ENCODE assay signal across 8 cellular contexts in the genomic region with DNA sequence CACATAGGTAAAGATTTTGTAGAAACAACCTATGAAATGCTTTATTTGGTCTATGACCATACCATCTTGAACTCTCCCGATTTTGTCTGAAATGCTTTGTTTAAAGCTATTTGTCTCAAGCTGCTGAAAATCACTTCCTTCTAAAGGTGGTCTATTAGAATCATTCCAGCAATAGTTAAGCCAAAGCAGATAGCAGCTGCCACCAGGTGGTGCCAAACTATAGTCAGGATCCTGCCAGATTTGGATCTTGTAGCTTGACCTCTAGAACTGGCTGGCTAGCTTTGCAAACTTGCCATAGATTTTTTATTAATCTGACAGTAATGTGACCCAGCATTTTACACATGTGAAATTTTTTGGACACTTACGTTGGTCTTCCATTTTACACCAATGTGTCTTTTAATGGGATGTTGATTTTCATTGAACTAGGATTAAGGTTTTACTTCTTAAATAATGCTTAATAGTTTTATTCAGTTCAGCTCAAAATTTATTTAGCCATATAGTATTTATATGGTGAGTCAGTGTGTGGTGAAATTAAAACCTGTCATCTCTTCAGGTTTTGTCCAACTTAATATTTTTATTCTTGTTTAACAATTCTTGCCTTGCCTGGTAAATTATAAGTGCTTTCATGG. TPM values are rescaled to one million over a fixed set of nuclear protein-coding genes. Genes with fewer than 3 reads are reported as not detected.
DNase-seq lines count a peak whose midpoint lies in the region; ATAC-seq and TF ChIP-seq lines count a peak whose summit lies in the region.

No MANE protein-coding gene starts in this region.

- H3K27ac ChIP-seq in body of pancreas (no peak overlapping the region), uterus (no peak overlapping the region)

- TF ChIP-seq POLR2A in body of pancreas (IDR thresholded peaks at IDR 0.05) (no peak), uterus (IDR thresholded peaks at IDR 0.05) (no peak)

- H3K9me3 ChIP-seq in body of pancreas, result no peaks in the 10 kb centered on the region
- H3K9me3 ChIP-seq in uterus, result no peaks in the 10 kb centered on the region

- H3K36me3 ChIP-seq in body of pancreas (replicated peaks in 1 of 2; ENCODE audit: insufficient read depth in 1 of 2, low read depth in 2 of 2) (peaks cover 0 to 22% of the 10 kb centered on the region in 2 donors), uterus (no peaks in the 10 kb centered on the region)

- no peak overlapping the region for H3K4me3 ChIP-seq in body of pancreas
- H3K4me3 ChIP-seq in uterus, result no peak overlapping the region

- intact Hi-C loops in body of pancreas (cut with DNase I) (no loop called here), left colon (cut with DNase I, micrococcal nuclease) (no loop called here), uterus (cut with DNase I; ENCODE audit: low total_unique reads) (no loop called here)

- H3K27me3 ChIP-seq in body of pancreas (no peaks in the 10 kb centered on the region), uterus (no peaks in the 10 kb centered on the region)

- DNase-seq in AG20443 (ENCODE audit: low spot score) (peak; percentile 69), NCI-H2227 (lab: John Stamatoyannopoulos, UW; ENCODE audit: unreplicated experiment) (peak; percentile 69), body of pancreas (peak; percentile 59 to 78 (median 64)), left colon (peak in 1 of 2 donors; percentile 60), uterus (peak; percentile 25 to 47), NCI-H187 treated with DMSO at 0.1 percent for 48 hours (lab: John Stamatoyannopoulos, UW) (no peak)

- 16 to 23% methylated on average over 2 of the region's 2 CpGs for WGBS in body of pancreas, 2 donors

- ATAC-seq in body of pancreas (peak; percentile 79), left colon (peak; percentile 51), GM19467 (IDR thresholded peaks at IDR 0.05; ENCODE audit: unreplicated experiment) (no peak)

- peak; percentile 76 for TF ChIP-seq CTCF in GM12873 (IDR thresholded peaks at IDR 0.05; ENCODE audit: insufficient read depth, low read depth, low read length, missing control alignments)
- peak; percentile 27 to 62 (median 55) for TF ChIP-seq CTCF in body of pancreas (IDR thresholded peaks at IDR 0.05)
- peak; percentile 43 to 57 (median 50) for TF ChIP-seq CTCF in uterus (IDR thresholded peaks at IDR 0.05)

- H3K4me1 ChIP-seq in body of pancreas (peaks cover 15% of the 10 kb centered on the region), uterus (no peaks in the 10 kb centered on the region)

RNA-seq across cellular contexts. Expression of gene CTR9, which starts 19.7 kb away (rescaled TPM):
- total RNA-seq in body of pancreas (10 to 100 TPM; 12.2 to 28.7 TPM), left colon (10 to 100 TPM; 26.9 to 35.0 TPM), uterus (10 to 100 TPM; 22.0 to 48.6 (median 38.5) TPM)

RNA-seq across cellular contexts. Expression of gene EIF4G2, which starts 38.0 kb away (rescaled TPM):
- 100 to 1,000 TPM; 223 to 230 TPM for total RNA-seq in body of pancreas
- 100 to 1,000 TPM; 726 to 854 TPM for total RNA-seq in left colon
- 100 to 1,000 TPM; 286 to 726 (median 581) TPM for total RNA-seq in uterus
